Comparison of ENCODE assay signal across 1 cellular context in the genomic region with DNA sequence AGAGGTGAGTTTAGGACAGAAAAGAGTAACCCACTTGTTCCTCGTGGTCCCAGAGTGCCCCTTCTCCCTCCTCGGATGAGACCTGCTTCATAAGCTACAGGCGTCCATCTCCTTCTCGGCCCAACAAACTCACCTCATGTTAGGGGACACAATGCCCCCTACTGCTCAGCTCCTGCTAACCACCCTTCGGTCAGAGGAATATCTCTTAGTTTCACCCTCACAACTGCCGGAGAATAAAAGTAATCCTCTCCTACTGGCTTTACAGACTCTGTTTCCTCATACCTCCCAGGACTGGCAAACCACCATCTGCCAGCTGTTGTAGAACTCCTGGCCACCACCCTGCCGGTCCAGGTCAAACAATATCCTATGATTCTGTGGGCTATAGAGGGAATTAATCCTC.
TF ChIP-seq lines count a peak whose summit lies in the region.

No MANE protein-coding gene starts in this region.

TF ChIP-seq in GM23338, 12 proteins besides CTCF, POLR2A, EP300 and RAD21:
- TF ChIP-seq EZH2phosphoT487 (IDR thresholded peaks at IDR 0.05; ENCODE audit: unreplicated experiment): no peak
- TF ChIP-seq, protein P1, sequence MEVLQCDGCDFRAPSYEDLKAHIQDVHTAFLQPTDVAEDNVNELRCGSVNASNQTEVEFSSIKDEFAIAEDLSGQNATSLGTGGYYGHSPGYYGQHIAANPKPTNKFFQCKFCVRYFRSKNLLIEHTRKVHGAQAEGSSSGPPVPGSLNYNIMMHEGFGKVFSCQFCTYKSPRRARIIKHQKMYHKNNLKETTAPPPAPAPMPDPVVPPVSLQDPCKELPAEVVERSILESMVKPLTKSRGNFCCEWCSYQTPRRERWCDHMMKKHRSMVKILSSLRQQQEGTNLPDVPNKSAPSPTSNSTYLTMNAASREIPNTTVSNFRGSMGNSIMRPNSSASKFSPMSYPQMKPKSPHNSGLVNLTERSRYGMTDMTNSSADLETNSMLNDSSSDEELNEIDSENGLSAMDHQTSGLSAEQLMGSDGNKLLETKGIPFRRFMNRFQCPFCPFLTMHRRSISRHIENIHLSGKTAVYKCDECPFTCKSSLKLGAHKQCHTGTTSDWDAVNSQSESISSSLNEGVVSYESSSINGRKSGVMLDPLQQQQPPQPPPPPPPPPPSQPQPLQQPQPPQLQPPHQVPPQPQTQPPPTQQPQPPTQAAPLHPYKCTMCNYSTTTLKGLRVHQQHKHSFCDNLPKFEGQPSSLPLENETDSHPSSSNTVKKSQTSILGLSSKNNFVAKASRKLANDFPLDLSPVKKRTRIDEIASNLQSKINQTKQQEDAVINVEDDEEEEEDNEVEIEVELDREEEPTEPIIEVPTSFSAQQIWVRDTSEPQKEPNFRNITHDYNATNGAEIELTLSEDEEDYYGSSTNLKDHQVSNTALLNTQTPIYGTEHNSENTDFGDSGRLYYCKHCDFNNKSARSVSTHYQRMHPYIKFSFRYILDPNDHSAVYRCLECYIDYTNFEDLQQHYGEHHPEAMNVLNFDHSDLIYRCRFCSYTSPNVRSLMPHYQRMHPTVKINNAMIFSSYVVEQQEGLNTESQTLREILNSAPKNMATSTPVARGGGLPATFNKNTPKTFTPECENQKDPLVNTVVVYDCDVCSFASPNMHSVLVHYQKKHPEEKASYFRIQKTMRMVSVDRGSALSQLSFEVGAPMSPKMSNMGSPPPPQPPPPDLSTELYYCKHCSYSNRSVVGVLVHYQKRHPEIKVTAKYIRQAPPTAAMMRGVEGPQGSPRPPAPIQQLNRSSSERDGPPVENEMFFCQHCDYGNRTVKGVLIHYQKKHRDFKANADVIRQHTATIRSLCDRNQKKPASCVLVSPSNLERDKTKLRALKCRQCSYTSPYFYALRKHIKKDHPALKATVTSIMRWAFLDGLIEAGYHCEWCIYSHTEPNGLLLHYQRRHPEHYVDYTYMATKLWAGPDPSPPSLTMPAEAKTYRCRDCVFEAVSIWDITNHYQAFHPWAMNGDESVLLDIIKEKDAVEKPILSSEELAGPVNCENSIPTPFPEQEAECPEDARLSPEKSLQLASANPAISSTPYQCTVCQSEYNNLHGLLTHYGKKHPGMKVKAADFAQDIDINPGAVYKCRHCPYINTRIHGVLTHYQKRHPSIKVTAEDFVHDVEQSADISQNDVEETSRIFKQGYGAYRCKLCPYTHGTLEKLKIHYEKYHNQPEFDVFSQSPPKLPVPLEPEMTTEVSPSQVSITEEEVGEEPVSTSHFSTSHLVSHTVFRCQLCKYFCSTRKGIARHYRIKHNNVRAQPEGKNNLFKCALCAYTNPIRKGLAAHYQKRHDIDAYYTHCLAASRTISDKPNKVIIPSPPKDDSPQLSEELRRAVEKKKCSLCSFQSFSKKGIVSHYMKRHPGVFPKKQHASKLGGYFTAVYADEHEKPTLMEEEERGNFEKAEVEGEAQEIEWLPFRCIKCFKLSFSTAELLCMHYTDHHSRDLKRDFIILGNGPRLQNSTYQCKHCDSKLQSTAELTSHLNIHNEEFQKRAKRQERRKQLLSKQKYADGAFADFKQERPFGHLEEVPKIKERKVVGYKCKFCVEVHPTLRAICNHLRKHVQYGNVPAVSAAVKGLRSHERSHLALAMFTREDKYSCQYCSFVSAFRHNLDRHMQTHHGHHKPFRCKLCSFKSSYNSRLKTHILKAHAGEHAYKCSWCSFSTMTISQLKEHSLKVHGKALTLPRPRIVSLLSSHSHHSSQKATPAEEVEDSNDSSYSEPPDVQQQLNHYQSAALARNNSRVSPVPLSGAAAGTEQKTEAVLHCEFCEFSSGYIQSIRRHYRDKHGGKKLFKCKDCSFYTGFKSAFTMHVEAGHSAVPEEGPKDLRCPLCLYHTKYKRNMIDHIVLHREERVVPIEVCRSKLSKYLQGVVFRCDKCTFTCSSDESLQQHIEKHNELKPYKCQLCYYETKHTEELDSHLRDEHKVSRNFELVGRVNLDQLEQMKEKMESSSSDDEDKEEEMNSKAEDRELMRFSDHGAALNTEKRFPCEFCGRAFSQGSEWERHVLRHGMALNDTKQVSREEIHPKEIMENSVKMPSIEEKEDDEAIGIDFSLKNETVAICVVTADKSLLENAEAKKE (CRISPR knock-in tag; IDR thresholded peaks at IDR 0.05): no peak
- TF ChIP-seq, protein P2, sequence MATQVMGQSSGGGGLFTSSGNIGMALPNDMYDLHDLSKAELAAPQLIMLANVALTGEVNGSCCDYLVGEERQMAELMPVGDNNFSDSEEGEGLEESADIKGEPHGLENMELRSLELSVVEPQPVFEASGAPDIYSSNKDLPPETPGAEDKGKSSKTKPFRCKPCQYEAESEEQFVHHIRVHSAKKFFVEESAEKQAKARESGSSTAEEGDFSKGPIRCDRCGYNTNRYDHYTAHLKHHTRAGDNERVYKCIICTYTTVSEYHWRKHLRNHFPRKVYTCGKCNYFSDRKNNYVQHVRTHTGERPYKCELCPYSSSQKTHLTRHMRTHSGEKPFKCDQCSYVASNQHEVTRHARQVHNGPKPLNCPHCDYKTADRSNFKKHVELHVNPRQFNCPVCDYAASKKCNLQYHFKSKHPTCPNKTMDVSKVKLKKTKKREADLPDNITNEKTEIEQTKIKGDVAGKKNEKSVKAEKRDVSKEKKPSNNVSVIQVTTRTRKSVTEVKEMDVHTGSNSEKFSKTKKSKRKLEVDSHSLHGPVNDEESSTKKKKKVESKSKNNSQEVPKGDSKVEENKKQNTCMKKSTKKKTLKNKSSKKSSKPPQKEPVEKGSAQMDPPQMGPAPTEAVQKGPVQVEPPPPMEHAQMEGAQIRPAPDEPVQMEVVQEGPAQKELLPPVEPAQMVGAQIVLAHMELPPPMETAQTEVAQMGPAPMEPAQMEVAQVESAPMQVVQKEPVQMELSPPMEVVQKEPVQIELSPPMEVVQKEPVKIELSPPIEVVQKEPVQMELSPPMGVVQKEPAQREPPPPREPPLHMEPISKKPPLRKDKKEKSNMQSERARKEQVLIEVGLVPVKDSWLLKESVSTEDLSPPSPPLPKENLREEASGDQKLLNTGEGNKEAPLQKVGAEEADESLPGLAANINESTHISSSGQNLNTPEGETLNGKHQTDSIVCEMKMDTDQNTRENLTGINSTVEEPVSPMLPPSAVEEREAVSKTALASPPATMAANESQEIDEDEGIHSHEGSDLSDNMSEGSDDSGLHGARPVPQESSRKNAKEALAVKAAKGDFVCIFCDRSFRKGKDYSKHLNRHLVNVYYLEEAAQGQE (IDR thresholded peaks at IDR 0.05; ENCODE audit: unreplicated experiment): no peak
- TF ChIP-seq STAT1 (IDR thresholded peaks at IDR 0.05; ENCODE audit: unreplicated experiment): no peak
- TF ChIP-seq CREB1 (CRISPR knock-in tag; IDR thresholded peaks at IDR 0.05; ENCODE audit: low read depth): no peak
